ENCODE assay signal across 18 cellular contexts in the genomic region with DNA sequence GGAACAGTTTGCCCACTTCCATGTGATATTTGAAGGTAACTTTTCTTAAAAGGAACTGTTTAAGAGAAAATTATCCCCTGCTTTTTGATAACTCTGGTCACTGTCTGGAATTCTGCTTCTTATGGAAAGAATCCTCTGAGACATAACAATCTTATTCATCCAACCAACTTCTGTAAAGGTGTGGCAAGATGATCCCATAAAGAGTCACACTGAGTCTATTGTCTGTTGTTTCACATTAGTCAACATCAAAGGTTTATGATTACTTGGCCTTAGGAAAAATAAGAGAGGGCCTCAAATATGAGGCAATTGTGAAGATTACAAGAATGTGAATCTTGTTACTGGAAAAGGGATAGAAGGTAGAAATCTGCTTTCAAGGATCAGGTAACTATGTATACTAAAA.
DNase-seq lines count a peak whose midpoint lies in the region; ATAC-seq, FAIRE-seq and TF ChIP-seq lines count a peak whose summit lies in the region.
"Had no signal": no experiment of that assay in that cellular context is flagged by ENCODE, and none has a peak within 500 bp of the region (broad histone marks: within the 10 kb centered on the region; RNA-seq: fewer than 3 reads in every experiment).

No MANE protein-coding gene starts in this region.

- H3K4me3 ChIP-seq in breast epithelium (no peak overlapping the region), bronchial epithelial cell (ENCODE audit: low read depth, low read length) (no peak overlapping the region)
- H3K4me3 ChIP-seq: A549, BLaER1, GM23338 had no signal

- H3K4me1 ChIP-seq in breast epithelium (no peaks in the 10 kb centered on the region), foreskin keratinocyte (peaks cover 23% of the 10 kb centered on the region)
- H3K4me1 ChIP-seq: A549, BLaER1 had no signal

- no TSS peak for BruUV-seq in MCF 10A (replicated peaks; lab: Mats Ljungman, UMichigan)

- FAIRE-seq in bronchial epithelial cell (lab: Jason Lieb, UNC) = no peak
- FAIRE-seq: H54 had no signal

- no peak for TF ChIP-seq POLR2A in breast epithelium (IDR thresholded peaks at IDR 0.05)

- TF ChIP-seq CTCF in MCF 10A (IDR thresholded peaks at IDR 0.05; ENCODE audit: unreplicated experiment) (no peak), breast epithelium (IDR thresholded peaks at IDR 0.05) (no peak), bronchial epithelial cell (IDR thresholded peaks at IDR 0.05; ENCODE audit: insufficient read depth, low read length, severe bottlenecking) (no peak), foreskin keratinocyte (conservative IDR thresholded peaks at IDR 0.05) (no peak)

- no peaks in the 10 kb centered on the region for H3K9me3 ChIP-seq in breast epithelium
- H3K9me3 ChIP-seq: A549 had no signal

- no peak overlapping the region for H3K27ac ChIP-seq in breast epithelium
- H3K27ac ChIP-seq in foreskin keratinocyte = peak overlapping the region; percentile 92
- H3K27ac ChIP-seq: 22Rv1, A549, BLaER1 had no signal

- POLR2A ChIA-PET in MCF 10A (lab: Yijun Ruan, JAX) = no interaction called here

- H3K27ac Mint-ChIP-seq in MCF 10A (ENCODE audit: low read depth, unreplicated experiment) = no peak overlapping the region
- H3K27ac Mint-ChIP-seq in stimulated activated memory B cell treated with anti-CD40 and anti-IgM and Interleukin-4, amounts not matched to agents 10 μg/mL and 1 μg/mL and 100 μg/mL, for 72 hours = no peak overlapping the region
- H3K27ac Mint-ChIP-seq: CD14-positive monocyte; CD4-positive, alpha-beta memory T cell; GM23338 had no signal

- no peaks in the 10 kb centered on the region for H3K27me3 Mint-ChIP-seq in MCF 10A (ENCODE audit: insufficient read depth, unreplicated experiment)
- H3K27me3 Mint-ChIP-seq in stimulated activated memory B cell treated with anti-CD40 and anti-IgM and Interleukin-4, amounts not matched to agents 10 μg/mL and 1 μg/mL and 100 μg/mL, for 72 hours = no peaks in the 10 kb centered on the region
- H3K27me3 Mint-ChIP-seq: CD4-positive, alpha-beta memory T cell had no signal

- H3K9me3 Mint-ChIP-seq in MCF 10A (ENCODE audit: unreplicated experiment) = peaks cover 16% of the 10 kb centered on the region
- H3K9me3 Mint-ChIP-seq in stimulated activated memory B cell treated with anti-CD40 and anti-IgM and Interleukin-4, amounts not matched to agents 10 μg/mL and 1 μg/mL and 100 μg/mL, for 72 hours = peaks cover 4% of the 10 kb centered on the region
- H3K9me3 Mint-ChIP-seq: GM23338 had no signal

- H3K36me3 Mint-ChIP-seq in MCF 10A (ENCODE audit: insufficient read depth, unreplicated experiment) = no peaks in the 10 kb centered on the region
- H3K36me3 Mint-ChIP-seq in stimulated activated memory B cell treated with anti-CD40 and anti-IgM and Interleukin-4, amounts not matched to agents 10 μg/mL and 1 μg/mL and 100 μg/mL, for 72 hours = no peaks in the 10 kb centered on the region
- H3K36me3 Mint-ChIP-seq: CD14-positive monocyte; CD4-positive, alpha-beta memory T cell had no signal

- H3K36me3 ChIP-seq in breast epithelium = no peaks in the 10 kb centered on the region
- H3K36me3 ChIP-seq in bronchial epithelial cell (ENCODE audit: control insufficient read depth, insufficient read depth, low read length) = no peaks in the 10 kb centered on the region
- H3K36me3 ChIP-seq: BLaER1 had no signal

- DNase-seq in MCF 10A (ENCODE audit: unreplicated experiment) = peak; percentile 0
- DNase-seq in breast epithelium (ENCODE audit: low spot score in 2 of 2) = no peak
- DNase-seq in bronchial epithelial cell (ENCODE audit: low read depth) = peak; percentile 70
- peak; percentile 53 to 74 for DNase-seq in foreskin keratinocyte
- DNase-seq in NCI-H1436 (lab: John Stamatoyannopoulos, UW) = no peak
- DNase-seq in kidney glomerular epithelial cell (lab: John Stamatoyannopoulos, UW) = no peak
- DNase-seq: AML-193; CD4-positive, alpha-beta memory T cell; DMS79 treated with DMSO at 0.1 percent for 48 hours; GF-D8; HCEC 1CT had no signal

- no peaks in the 10 kb centered on the region for H3K4me1 Mint-ChIP-seq in MCF 10A (ENCODE audit: insufficient read depth, unreplicated experiment)
- no peaks in the 10 kb centered on the region for H3K4me1 Mint-ChIP-seq in stimulated activated memory B cell treated with anti-CD40 and anti-IgM and Interleukin-4, amounts not matched to agents 10 μg/mL and 1 μg/mL and 100 μg/mL, for 72 hours
- H3K4me1 Mint-ChIP-seq: CD14-positive monocyte; CD4-positive, alpha-beta memory T cell; GM23338 had no signal

- CTCF ChIA-PET in MCF 10A (lab: Yijun Ruan, JAX) = no interaction called here

- H3K27me3 ChIP-seq in breast epithelium (peaks cover 0 to 4% of the 10 kb centered on the region in 2 donors), bronchial epithelial cell (ENCODE audit: control insufficient read depth, insufficient read depth, low read length) (no peaks in the 10 kb centered on the region), foreskin keratinocyte (no peaks in the 10 kb centered on the region)

- intact Hi-C loops in MCF 10A (cut with micrococcal nuclease) = no loop called here
- intact Hi-C loops in breast epithelium (cut with DNase I; ENCODE audit: low total_unique reads) = no loop called here

- no peak overlapping the region for H3K4me3 Mint-ChIP-seq in MCF 10A (ENCODE audit: unreplicated experiment)
- H3K4me3 Mint-ChIP-seq in stimulated activated memory B cell treated with anti-CD40 and anti-IgM and Interleukin-4, amounts not matched to agents 10 μg/mL and 1 μg/mL and 100 μg/mL, for 72 hours = no peak overlapping the region
- H3K4me3 Mint-ChIP-seq: CD14-positive monocyte; CD4-positive, alpha-beta memory T cell; GM23338 had no signal

- ATAC-seq in foreskin keratinocyte = peak; percentile 98
- ATAC-seq in stimulated activated memory B cell treated with anti-CD40 and anti-IgM and Interleukin-4, amounts not matched to agents 10 μg/mL and 1 μg/mL and 100 μg/mL, for 72 hours = no peak
- ATAC-seq: A549, GM23338 had no signal

Comparison
In these comparisons a context has a peak if more than half of its experiments do, and no peak if none do; other contexts are left out.
1. DNase-seq: peak in MCF 10A (single experiment), bronchial epithelial cell (single experiment) and foreskin keratinocyte (2 of 2); none in breast epithelium (0 of 2), NCI-H1436 (single experiment) and kidney glomerular epithelial cell (single experiment).